In genomic region chr1:78060857-78061563, GRCh38 we compare ENCODE assay signal across 11 cellular contexts. TPM values are rescaled to one million over a fixed set of nuclear protein-coding genes. Genes with fewer than 3 reads are reported as not detected.
DNase-seq lines count a peak whose midpoint lies in the region; ATAC-seq and TF ChIP-seq lines count a peak whose summit lies in the region.
"Had no signal": no experiment of that assay in that cellular context is flagged by ENCODE, and none has a peak within 500 bp of the region (broad histone marks: within the 10 kb centered on the region; RNA-seq: fewer than 3 reads in every experiment).

No MANE protein-coding gene starts in this region.

- H3K36me3 Mint-ChIP-seq in neural crest cell (ENCODE audit: low read depth), result no peaks in the 10 kb centered on the region

- peak; percentile 34 for TF ChIP-seq CTCF in neural crest cell (conservative IDR thresholded peaks at IDR 0.05)

- peak; percentile 66 for DNase-seq in LHCN-M2 (ENCODE audit: low read depth)
- DNase-seq in neural crest cell (ENCODE audit: low read depth, low spot score), result no peak
- no peak for DNase-seq in DMS153 (lab: John Stamatoyannopoulos, UW)
- DNase-seq in NCI-H2227 treated with DMSO at 0.1 percent for 48 hours (lab: John Stamatoyannopoulos, UW), result no peak
- no peak for DNase-seq in mucosa of gallbladder (ENCODE audit: low spot score)
- DNase-seq in hypothalamus (lab: John Stamatoyannopoulos, UW), result no peak
- DNase-seq: activated T-cell treated with anti-CD3 and anti-CD28 coated beads, Interleukin-2, amount 50 U/mL, for 48 hours; left ventricle myocardium superior; upper lobe of right lung had no signal

- peak; percentile 85 for ATAC-seq in GM18867 (IDR thresholded peaks at IDR 0.05; ENCODE audit: unreplicated experiment)
- ATAC-seq in HG02588 (IDR thresholded peaks at IDR 0.05; ENCODE audit: unreplicated experiment), result peak; percentile 84
- ATAC-seq: upper lobe of right lung had no signal

- no peak overlapping the region for H3K4me3 Mint-ChIP-seq in neural crest cell

- peaks cover 5% of the 10 kb centered on the region for H3K4me1 Mint-ChIP-seq in neural crest cell

- no peak overlapping the region for H3K27ac Mint-ChIP-seq in neural crest cell (ENCODE audit: unreplicated experiment)

- peaks cover 2% of the 10 kb centered on the region for H3K27me3 Mint-ChIP-seq in neural crest cell (ENCODE audit: low read depth)

- H3K9me3 Mint-ChIP-seq in neural crest cell, result peaks cover 2% of the 10 kb centered on the region

RNA-seq across cellular contexts. Expression of gene GIPC2, which starts 15.2 kb away (rescaled TPM):
- total RNA-seq in LHCN-M2 (2014; rRNA removed), result 1.5 and 1.7 TPM in 2 replicates
- 0.81 TPM for polyA plus RNA-seq in LHCN-M2 (2012)
- total RNA-seq in neural crest cell, result not detected in 2 replicates
- total RNA-seq in mucosa of gallbladder, result 19.6 TPM

RNA-seq across cellular contexts. Expression of gene DNAJB4, which starts 56.3 kb away (rescaled TPM):
- 229 and 269 TPM in 2 replicates for total RNA-seq in LHCN-M2 (2014; rRNA removed)
- polyA plus RNA-seq in LHCN-M2 (2012), result 130 TPM
- 17.3 and 23.2 TPM in 2 replicates for total RNA-seq in neural crest cell
- total RNA-seq in mucosa of gallbladder, result 52.5 TPM
